In genomic region chr22:33539902-33540751, GRCh38 we compare ENCODE assay signal across 10 cellular contexts.
DNase-seq lines count a peak whose midpoint lies in the region; TF ChIP-seq lines count a peak whose summit lies in the region.
"Had no signal": no experiment of that assay in that cellular context is flagged by ENCODE, and none has a peak within 500 bp of the region (broad histone marks: within the 10 kb centered on the region; RNA-seq: fewer than 3 reads in every experiment).

No MANE protein-coding gene starts in this region.

- no peaks in the 10 kb centered on the region for H3K36me3 ChIP-seq in ovary

- H3K27me3 ChIP-seq in ovary, result no peaks in the 10 kb centered on the region

- 13 to 20% (median 14%) methylated on average over 8 of the region's 8 CpGs for WGBS in ovary, 3 donors

- intact Hi-C loops in ovary (cut with DNase I), result no loop called here

- TF ChIP-seq CTCF in ovary (IDR thresholded peaks at IDR 0.05), result no peak

- H3K4me1 ChIP-seq in ovary (ENCODE audit: insufficient read depth), result peaks cover 25% of the 10 kb centered on the region

- H3K27ac ChIP-seq in ovary, result peak overlapping the region in 1 of 2 donors; percentile 65
- H3K27ac ChIP-seq: C4-2B had no signal

- DNase-seq in AG08396 (ENCODE audit: low spot score), result peak; percentile 22
- peak; percentile 14 for DNase-seq in NCI-H1092 (lab: John Stamatoyannopoulos, UW)
- peak; percentile 59 for DNase-seq in globus pallidus (ENCODE audit: low spot score)
- peak; percentile 72 to 90 (median 81) for DNase-seq in ovary
- no peak for DNase-seq in SIG-M5 treated with dmso at 0.1 percent for 504 hours (lab: John Stamatoyannopoulos, UW; ENCODE audit: unreplicated experiment)
- no peak for DNase-seq in HUDEP-2 (lab: John Stamatoyannopoulos, UW; ENCODE audit: unreplicated experiment in 76 of 76)
- DNase-seq in UCSD-AML1 (lab: John Stamatoyannopoulos, UW; ENCODE audit: unreplicated experiment), result no peak
- no peak for DNase-seq in NCI-H69 (lab: John Stamatoyannopoulos, UW)
- DNase-seq: NCI-H1694 had no signal

- TF ChIP-seq POLR2A in ovary (IDR thresholded peaks at IDR 0.05), result no peak

- no peak overlapping the region for H3K4me3 ChIP-seq in ovary

- H3K9me3 ChIP-seq in ovary, result no peaks in the 10 kb centered on the region

- no peak for TF ChIP-seq EP300 in ovary (IDR thresholded peaks at IDR 0.05)

Comparison
In these comparisons a context has a peak if more than half of its experiments do, and no peak if none do; other contexts are left out.
1. DNase-seq: peak in AG08396 (single experiment), NCI-H1092 (single experiment), globus pallidus (single experiment) and ovary (5 of 5); none in SIG-M5 treated with dmso at 0.1 percent for 504 hours (single experiment), HUDEP-2 (0 of 76), UCSD-AML1 (single experiment) and NCI-H69 (single experiment).